Comparison of ENCODE assay signal across 25 cellular contexts in genomic region chr2:70270323-70270722, GRCh38. TPM values are rescaled to one million over a fixed set of nuclear protein-coding genes. Genes with fewer than 3 reads are reported as not detected.
DNase-seq lines count a peak whose midpoint lies in the region; ATAC-seq and TF ChIP-seq lines count a peak whose summit lies in the region.
"Had no signal": no experiment of that assay in that cellular context is flagged by ENCODE, and none has a peak within 500 bp of the region (broad histone marks: within the 10 kb centered on the region; RNA-seq: fewer than 3 reads in every experiment).

No MANE protein-coding gene starts in this region.

- H3K4me1 ChIP-seq in left ventricle myocardium inferior (peaks cover 21% of the 10 kb centered on the region), heart left ventricle (peaks cover 0 to 11% (median 0%) of the 10 kb centered on the region in 12 donors), right lobe of liver (peaks cover 0 to 21% (median 3%) of the 10 kb centered on the region in 4 donors), testis (no peaks in the 10 kb centered on the region), mucosa of descending colon (ENCODE audit: low read depth) (no peaks in the 10 kb centered on the region)
- H3K4me1 ChIP-seq: BE2C, Caco-2 had no signal

- peaks cover 6% of the 10 kb centered on the region for H3K4me1 Mint-ChIP-seq in central memory CD8-positive, alpha-beta T cell
- H3K4me1 Mint-ChIP-seq in stimulated activated memory B cell treated with anti-CD40 and anti-IgM and Interleukin-4, amounts not matched to agents 10 μg/mL and 1 μg/mL and 100 μg/mL, for 72 hours, result peaks cover 13% of the 10 kb centered on the region

- no peaks in the 10 kb centered on the region for H3K9me3 Mint-ChIP-seq in central memory CD8-positive, alpha-beta T cell
- H3K9me3 Mint-ChIP-seq in stimulated activated memory B cell treated with anti-CD40 and anti-IgM and Interleukin-4, amounts not matched to agents 10 μg/mL and 1 μg/mL and 100 μg/mL, for 72 hours, result no peaks in the 10 kb centered on the region
- H3K9me3 Mint-ChIP-seq: CD4-positive, alpha-beta T cell had no signal

- H3K4me3 ChIP-seq in left ventricle myocardium inferior (no peak overlapping the region), heart left ventricle (no peak overlapping the region), right lobe of liver (peak overlapping the region in 2 of 3 donors; percentile 37 to 49), testis (no peak overlapping the region), mucosa of descending colon (no peak overlapping the region)
- H3K4me3 ChIP-seq: MG63, SK-N-MC had no signal

- WGBS in heart left ventricle, 4 donors, result 54 to 58% (median 57%) methylated on average over 3 of the region's 3 CpGs
- WGBS in right lobe of liver (ENCODE audit: insufficient coverage, low coverage, low lambda C conversion rate, missing lambda C conversion rate), result 27% methylated on average over 3 of the region's 3 CpGs
- 71 to 74% methylated on average over 3 of the region's 3 CpGs for WGBS in testis, 2 donors

- no peaks in the 10 kb centered on the region for H3K27me3 ChIP-seq in left ventricle myocardium inferior (ENCODE audit: low read depth)
- no peaks in the 10 kb centered on the region for H3K27me3 ChIP-seq in heart left ventricle
- no peaks in the 10 kb centered on the region for H3K27me3 ChIP-seq in right lobe of liver
- no peaks in the 10 kb centered on the region for H3K27me3 ChIP-seq in testis
- H3K27me3 ChIP-seq: BE2C, MG63 had no signal

- peaks cover 24% of the 10 kb centered on the region for H3K36me3 Mint-ChIP-seq in central memory CD8-positive, alpha-beta T cell (ENCODE audit: insufficient read depth)
- H3K36me3 Mint-ChIP-seq in stimulated activated memory B cell treated with anti-CD40 and anti-IgM and Interleukin-4, amounts not matched to agents 10 μg/mL and 1 μg/mL and 100 μg/mL, for 72 hours, result peaks cover 47% of the 10 kb centered on the region

- DNase-seq in left ventricle myocardium inferior, result no peak
- DNase-seq in heart left ventricle, result no peak
- no peak for DNase-seq in central memory CD8-positive, alpha-beta T cell (ENCODE audit: low spot score in 2 of 2)
- DNase-seq in right lobe of liver, result no peak
- no peak for DNase-seq in stimulated activated naive CD4-positive, alpha-beta T cell treated with Interleukin-2 at 50 U/mL for 16 hours (lab: John Stamatoyannopoulos, UW)
- no peak for DNase-seq in testis
- no peak for DNase-seq in mucosa of descending colon
- DNase-seq: BE2C; Caco-2; CD4-positive, alpha-beta T cell; DMS153; GOT3; Kasumi-1; MG63; NCI-H1048; NCI-H1436 treated with DMSO at 0.1 percent for 48 hours; NCI-H2029; NCI-H2171; NCI-H446; NCI-H748 treated with DMSO at 0.1 percent for 48 hours; NK-92 treated with Interleukin-12 subunit alpha and Interleukin-12 subunit beta, amount 100 ng/mL, for 24 hours; OCI-M1; SHP77 had no signal

- peak overlapping the region; percentile 27 for H3K27ac ChIP-seq in left ventricle myocardium inferior (replicated peaks)
- H3K27ac ChIP-seq in heart left ventricle, result no peak overlapping the region
- H3K27ac ChIP-seq in right lobe of liver, result peak overlapping the region; percentile 58 to 95 (median 94)
- no peak overlapping the region for H3K27ac ChIP-seq in testis
- H3K27ac ChIP-seq: SK-N-MC had no signal

- ATAC-seq in heart left ventricle (no peak), right lobe of liver (peak; percentile 23 to 40 (median 34)), mucosa of descending colon (no peak)
- ATAC-seq in central memory CD8-positive, alpha-beta T cell (replicated peaks; ENCODE audit: extremely low read depth, poor library complexity, severe bottlenecking), result no peak
- no peak for ATAC-seq in stimulated activated memory B cell treated with anti-CD40 and anti-IgM and Interleukin-4, amounts not matched to agents 10 μg/mL and 1 μg/mL and 100 μg/mL, for 72 hours

- no peaks in the 10 kb centered on the region for H3K9me3 ChIP-seq in left ventricle myocardium inferior (replicated peaks)
- no peaks in the 10 kb centered on the region for H3K9me3 ChIP-seq in heart left ventricle
- H3K9me3 ChIP-seq in right lobe of liver, result no peaks in the 10 kb centered on the region
- H3K9me3 ChIP-seq in testis, result no peaks in the 10 kb centered on the region
- H3K9me3 ChIP-seq in mucosa of descending colon, result no peaks in the 10 kb centered on the region
- H3K9me3 ChIP-seq: BE2C, Caco-2, MG63 had no signal

- H3K36me3 ChIP-seq in left ventricle myocardium inferior (peaks cover 41% of the 10 kb centered on the region), heart left ventricle (peaks cover 0 to 40% (median 24%) of the 10 kb centered on the region in 9 donors), right lobe of liver (peaks cover 0 to 16% (median 7%) of the 10 kb centered on the region in 4 donors), testis (ENCODE audit: low read depth, missing control alignments) (no peaks in the 10 kb centered on the region), mucosa of descending colon (ENCODE audit: low read depth) (no peaks in the 10 kb centered on the region)
- H3K36me3 ChIP-seq: BE2C, MG63 had no signal

- intact Hi-C loops in left ventricle myocardium inferior (cut with micrococcal nuclease), result no loop called here
- intact Hi-C loops in heart left ventricle (cut with DNase I), result no loop called here
- intact Hi-C loops in right lobe of liver (cut with DNase I), result no loop called here
- intact Hi-C loops in testis (cut with DNase I; ENCODE audit: low total_unique reads), result no loop called here
- intact Hi-C loops in mucosa of descending colon (cut with DNase I, micrococcal nuclease), result no loop called here

- no peak overlapping the region for H3K4me3 Mint-ChIP-seq in central memory CD8-positive, alpha-beta T cell
- H3K4me3 Mint-ChIP-seq in stimulated activated memory B cell treated with anti-CD40 and anti-IgM and Interleukin-4, amounts not matched to agents 10 μg/mL and 1 μg/mL and 100 μg/mL, for 72 hours, result no peak overlapping the region
- H3K4me3 Mint-ChIP-seq: CD4-positive, alpha-beta T cell had no signal

- peak overlapping the region; percentile 67 for H3K27ac Mint-ChIP-seq in central memory CD8-positive, alpha-beta T cell (ENCODE audit: low read depth)
- peak overlapping the region; percentile 51 for H3K27ac Mint-ChIP-seq in stimulated activated memory B cell treated with anti-CD40 and anti-IgM and Interleukin-4, amounts not matched to agents 10 μg/mL and 1 μg/mL and 100 μg/mL, for 72 hours
- H3K27ac Mint-ChIP-seq: CD4-positive, alpha-beta T cell had no signal

- TF ChIP-seq CTCF in left ventricle myocardium inferior (IDR thresholded peaks at IDR 0.05; ENCODE audit: borderline replicate concordance), result no peak
- no peak for TF ChIP-seq CTCF in heart left ventricle (IDR thresholded peaks at IDR 0.05)
- no peak for TF ChIP-seq CTCF in right lobe of liver (IDR thresholded peaks at IDR 0.05)
- TF ChIP-seq CTCF in testis (IDR thresholded peaks at IDR 0.05), result no peak
- no peak for TF ChIP-seq CTCF in mucosa of descending colon (IDR thresholded peaks at IDR 0.05)

- no peak for TF ChIP-seq POLR2A in heart left ventricle (IDR thresholded peaks at IDR 0.05)
- TF ChIP-seq POLR2A in right lobe of liver (IDR thresholded peaks at IDR 0.05), result no peak
- TF ChIP-seq POLR2A in testis (IDR thresholded peaks at IDR 0.05), result no peak

- no peaks in the 10 kb centered on the region for H3K27me3 Mint-ChIP-seq in central memory CD8-positive, alpha-beta T cell
- no peaks in the 10 kb centered on the region for H3K27me3 Mint-ChIP-seq in stimulated activated memory B cell treated with anti-CD40 and anti-IgM and Interleukin-4, amounts not matched to agents 10 μg/mL and 1 μg/mL and 100 μg/mL, for 72 hours
- H3K27me3 Mint-ChIP-seq: CD4-positive, alpha-beta T cell had no signal

RNA-seq across cellular contexts. Expression of gene PCYOX1, which starts 12.4 kb away (rescaled TPM):
- total RNA-seq in left ventricle myocardium inferior, result 84.6 TPM
- 10 to 100 TPM; 53.2 to 91.5 (median 78.1) TPM for total RNA-seq in heart left ventricle
- polyA plus RNA-seq in heart left ventricle, result 10 to 100 TPM; 19.3 TPM
- 100 to 1,000 TPM in 3 of 6 experiments, 10 to 100 TPM in 3; 38.8 to 186 (median 92.5) TPM for total RNA-seq in right lobe of liver
- 10 to 100 TPM; 21.5 to 28.5 TPM for total RNA-seq in testis
- polyA plus RNA-seq in testis (ENCODE audit: insufficient read depth, low read depth, low replicate concordance), result 36.4 TPM
- 10 to 100 TPM; 39.1 to 83.0 (median 52.2) TPM for total RNA-seq in mucosa of descending colon

RNA-seq across cellular contexts. Expression of gene TIA1, which starts 21.9 kb away (rescaled TPM):
- 45.1 TPM for total RNA-seq in left ventricle myocardium inferior
- total RNA-seq in heart left ventricle, result 10 to 100 TPM; 26.1 to 53.0 (median 42.1) TPM
- polyA plus RNA-seq in heart left ventricle, result 10 to 100 TPM; 18.7 to 47.7 TPM
- total RNA-seq in right lobe of liver, result 10 to 100 TPM; 27.5 to 44.2 (median 35.8) TPM
- 10 to 100 TPM; 89.4 to 89.9 TPM for total RNA-seq in testis
- 57.7 TPM for polyA plus RNA-seq in testis (ENCODE audit: insufficient read depth, low read depth, low replicate concordance)
- total RNA-seq in mucosa of descending colon, result 100 to 1,000 TPM in 2 of 3 donors, 10 to 100 TPM in 1; 83.0 to 135 (median 115) TPM

RNA-seq across cellular contexts. Expression of gene SNRPG, which starts 23.2 kb away (rescaled TPM):
- total RNA-seq in left ventricle myocardium inferior (138 TPM), heart left ventricle (100 to 1,000 TPM in 8 of 9 donors, 10 to 100 TPM in 1; 92.2 to 172 (median 112) TPM), right lobe of liver (10 to 100 TPM; 38.7 to 96.6 (median 60.8) TPM), testis (100 to 1,000 TPM in 1 of 2 donors, 10 to 100 TPM in 1; 95.1 to 105 TPM), mucosa of descending colon (100 to 1,000 TPM in 1 of 3 donors, 10 to 100 TPM in 2; 76.6 to 117 (median 94.5) TPM)
- polyA plus RNA-seq in heart left ventricle (100 to 1,000 TPM; 240 to 259 TPM), testis (ENCODE audit: insufficient read depth, low read depth, low replicate concordance) (115 TPM)

RNA-seq across cellular contexts. Expression of gene FAM136A, which starts 31.5 kb away (rescaled TPM):
- total RNA-seq in left ventricle myocardium inferior (26.0 TPM), heart left ventricle (10 to 100 TPM; 17.8 to 25.9 (median 23.9) TPM), right lobe of liver (10 to 100 TPM; 18.6 to 31.6 (median 21.1) TPM), testis (10 to 100 TPM; 24.8 to 25.3 TPM), mucosa of descending colon (10 to 100 TPM; 29.8 to 51.7 (median 33.5) TPM)
- polyA plus RNA-seq in heart left ventricle (10 to 100 TPM; 16.8 to 42.8 TPM), testis (ENCODE audit: insufficient read depth, low read depth, low replicate concordance) (19.8 TPM)

Comparison
In these comparisons a context has a peak if more than half of its experiments do, and no peak if none do; other contexts are left out.
1. H3K27ac ChIP-seq: peak in left ventricle myocardium inferior (single experiment) and right lobe of liver (3 of 3); none in heart left ventricle (0 of 12) and testis (0 of 2).
2. H3K4me3 ChIP-seq: peak in right lobe of liver (2 of 3); none in left ventricle myocardium inferior (single experiment), heart left ventricle (0 of 12), testis (0 of 2) and mucosa of descending colon (single experiment).
3. ATAC-seq: peak in right lobe of liver (4 of 4); none in heart left ventricle (0 of 4), central memory CD8-positive, alpha-beta T cell (single experiment), stimulated activated memory B cell treated with anti-CD40 and anti-IgM and Interleukin-4, amounts not matched to agents 10 μg/mL and 1 μg/mL and 100 μg/mL, for 72 hours (single experiment) and mucosa of descending colon (single experiment).